In the genomic region with DNA sequence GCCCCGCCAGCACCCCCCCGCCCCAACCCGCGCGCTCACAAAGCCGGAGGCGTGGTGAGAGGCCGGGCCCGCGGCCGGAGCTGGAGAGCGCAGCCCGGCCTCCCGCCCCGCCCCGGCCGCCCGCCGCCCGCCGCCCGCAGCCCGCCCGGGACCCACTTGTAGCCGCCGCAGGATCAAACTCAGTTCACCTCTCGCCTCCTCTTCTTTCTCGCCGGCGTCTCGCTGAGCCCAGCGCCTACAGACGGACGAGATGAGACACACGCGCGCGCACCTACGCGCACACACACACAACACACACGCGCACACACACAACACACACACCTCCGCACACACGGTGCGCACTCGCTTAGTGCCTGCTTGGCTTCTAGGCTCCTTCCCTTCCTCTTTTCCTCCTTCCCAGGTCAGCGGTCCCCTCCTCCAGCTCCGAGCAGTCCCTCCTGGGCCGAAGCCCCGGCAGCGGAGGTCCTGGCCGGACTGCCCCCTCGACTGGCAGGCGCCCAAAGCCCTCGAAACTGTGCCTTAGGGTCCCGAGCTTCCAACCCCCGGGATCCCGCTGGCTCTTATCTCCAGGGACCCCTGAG, we compare ENCODE assay signal across 7 cellular contexts. TPM values are rescaled to one million over a fixed set of nuclear protein-coding genes. Genes with fewer than 3 reads are reported as not detected.
DNase-seq lines count a peak whose midpoint lies in the region; ATAC-seq and TF ChIP-seq lines count a peak whose summit lies in the region.

No MANE protein-coding gene starts in this region.

- peak overlapping the region; percentile 65 for H3K4me3 Mint-ChIP-seq in stimulated activated memory B cell treated with anti-CD40 and anti-IgM and Interleukin-4, amounts not matched to agents 10 μg/mL and 1 μg/mL and 100 μg/mL, for 72 hours

- H3K27me3 Mint-ChIP-seq in stimulated activated memory B cell treated with anti-CD40 and anti-IgM and Interleukin-4, amounts not matched to agents 10 μg/mL and 1 μg/mL and 100 μg/mL, for 72 hours: peaks cover 73% of the 10 kb centered on the region

- no peak for TF ChIP-seq CTCF in GM13976 (IDR thresholded peaks at IDR 0.05; ENCODE audit: borderline replicate concordance, control extremely low read depth, extremely low read depth, insufficient read depth, missing control alignments)
- no peak for TF ChIP-seq CTCF in mammary epithelial cell (conservative IDR thresholded peaks at IDR 0.05 in 1 of 2, IDR thresholded peaks at IDR 0.05 in 1 of 2; ENCODE audit: extremely low read depth in 1 of 2, insufficient read depth in 1 of 2, low read depth in 1 of 2, low read length in 2 of 2)

- H3K9ac ChIP-seq in NT2/D1 (ENCODE audit: insufficient read length, low read depth): peak overlapping the region; percentile 56
- no peak overlapping the region for H3K9ac ChIP-seq in mammary epithelial cell (ENCODE audit: insufficient read depth, low read length)

- H3K4me3 ChIP-seq in NT2/D1 (ENCODE audit: insufficient read length, low read depth): peak overlapping the region; percentile 45
- peak overlapping the region; percentile 48 to 53 (median 49) for H3K4me3 ChIP-seq in mammary epithelial cell (replicated peaks in 1 of 3; ENCODE audit: insufficient read depth in 1 of 3, low read depth in 2 of 3, low read length in 3 of 3)

- H4K20me1 ChIP-seq in mammary epithelial cell (ENCODE audit: insufficient read depth, low read length): no peaks in the 10 kb centered on the region

- peaks cover 4% of the 10 kb centered on the region for H3K9me3 Mint-ChIP-seq in stimulated activated memory B cell treated with anti-CD40 and anti-IgM and Interleukin-4, amounts not matched to agents 10 μg/mL and 1 μg/mL and 100 μg/mL, for 72 hours

- H3K4me2 ChIP-seq in mammary epithelial cell (ENCODE audit: insufficient read depth, low read depth, low read length): peak overlapping the region; percentile 94

- ATAC-seq in stimulated activated memory B cell treated with anti-CD40 and anti-IgM and Interleukin-4, amounts not matched to agents 10 μg/mL and 1 μg/mL and 100 μg/mL, for 72 hours: peak; percentile 19
- ATAC-seq in GM19324 (IDR thresholded peaks at IDR 0.05; ENCODE audit: low FRiP score, unreplicated experiment): no peak

- intact Hi-C loops in mammary epithelial cell (cut with micrococcal nuclease): loop anchor here (1.0 to 5.0 kb wide), 2 partner anchors 112 to 220 kb away; no protein-coding TSS in a partner anchor

- CTCF ChIA-PET in mammary epithelial cell (lab: Charles Lee; ENCODE audit: low non-redundant PET): interaction anchor here (1.2 kb wide), 1 partner anchor 225 kb away, joined by 5 read pairs; no protein-coding TSS in a partner anchor

- H3K27ac ChIP-seq in mammary epithelial cell (ENCODE audit: insufficient read depth, low read depth, low read length): no peak overlapping the region

- no peak overlapping the region for H3K27ac Mint-ChIP-seq in stimulated activated memory B cell treated with anti-CD40 and anti-IgM and Interleukin-4, amounts not matched to agents 10 μg/mL and 1 μg/mL and 100 μg/mL, for 72 hours

- in situ Hi-C loops in GM13976 (cut with MboI; ENCODE audit: low sequenced_read_pairs, unreplicated experiment) (loop anchor here (25.0 kb wide), 1 partner anchor 612 kb away; no protein-coding TSS in a partner anchor), mammary epithelial cell (cut with MboI; ENCODE audit: low sequenced_read_pairs in 2 of 2) (loop anchor here in 1 of 2 donors (5.0 kb wide), 1 partner anchor 342 kb away; no protein-coding TSS in a partner anchor)

- H3K4me1 ChIP-seq in NT2/D1 (ENCODE audit: insufficient read depth, insufficient read length) (peaks cover 8% of the 10 kb centered on the region), mammary epithelial cell (ENCODE audit: insufficient read depth, low read length) (peaks cover 33% of the 10 kb centered on the region)

- no TSS peak for BruUV-seq in mammary epithelial cell (replicated peaks; lab: Mats Ljungman, UMichigan)

- dilution Hi-C loops in mammary epithelial cell (cut with HindIII; ENCODE audit: low sequenced_read_pairs): loop anchor here (25.0 kb wide), 2 partner anchors 212 to 562 kb away; no protein-coding TSS in a partner anchor

- peaks cover 67% of the 10 kb centered on the region for H3K27me3 ChIP-seq in NT2/D1 (ENCODE audit: insufficient read depth, insufficient read length)
- H3K27me3 ChIP-seq in mammary epithelial cell (ENCODE audit: insufficient read depth, low read length): peaks cover 22% of the 10 kb centered on the region

- peak; percentile 50 for DNase-seq in GM13976 (ENCODE audit: low spot score)
- no peak for DNase-seq in NT2/D1 (ENCODE audit: low read depth, low spot score)
- peak; percentile 15 for DNase-seq in mammary epithelial cell
- peak; percentile 61 for DNase-seq in left kidney (ENCODE audit: low read depth, low spot score)
- no peak for DNase-seq in GDM1 (lab: John Stamatoyannopoulos, UW)

- H3K36me3 ChIP-seq in NT2/D1 (ENCODE audit: insufficient read depth, insufficient read length, low read length): no peaks in the 10 kb centered on the region
- no peaks in the 10 kb centered on the region for H3K36me3 ChIP-seq in mammary epithelial cell (ENCODE audit: insufficient read depth, low read length)

- H3K9me3 ChIP-seq in NT2/D1 (ENCODE audit: insufficient read depth, low read length) (peaks cover 6% of the 10 kb centered on the region; the same call in 1 of the 2 replicates), mammary epithelial cell (replicated peaks; ENCODE audit: insufficient read depth, low read length) (no peaks in the 10 kb centered on the region)

- peaks cover 33% of the 10 kb centered on the region for H3K4me1 Mint-ChIP-seq in stimulated activated memory B cell treated with anti-CD40 and anti-IgM and Interleukin-4, amounts not matched to agents 10 μg/mL and 1 μg/mL and 100 μg/mL, for 72 hours

- H2AFZ ChIP-seq in mammary epithelial cell (ENCODE audit: low read depth, low read length): peak overlapping the region; percentile 65

- peaks cover 7% of the 10 kb centered on the region for H3K36me3 Mint-ChIP-seq in stimulated activated memory B cell treated with anti-CD40 and anti-IgM and Interleukin-4, amounts not matched to agents 10 μg/mL and 1 μg/mL and 100 μg/mL, for 72 hours

- H3K79me2 ChIP-seq in mammary epithelial cell (ENCODE audit: insufficient read depth, low read length): no peaks in the 10 kb centered on the region

- WGBS in mammary epithelial cell (ENCODE audit: low coverage, missing lambda C conversion rate): 2% methylated on average over 14 of the region's 58 CpGs

RNA-seq across cellular contexts. Expression of gene CYP26B1, which starts 1.4 kb away (rescaled TPM):
- total RNA-seq in mammary epithelial cell: 1 to 10 TPM in 1 of 2 donors, under 1 TPM in 1; 0.50 to 8.6 TPM
- 1.6 TPM for polyA plus RNA-seq in mammary epithelial cell
- 3.3 TPM for polyA minus RNA-seq in mammary epithelial cell

Comparison
In these comparisons a context has a peak if more than half of its experiments do, and no peak if none do; other contexts are left out.
1. DNase-seq: peak in GM13976 (single experiment), mammary epithelial cell (single experiment) and left kidney (single experiment); none in NT2/D1 (single experiment) and GDM1 (single experiment).